In the genomic region with DNA sequence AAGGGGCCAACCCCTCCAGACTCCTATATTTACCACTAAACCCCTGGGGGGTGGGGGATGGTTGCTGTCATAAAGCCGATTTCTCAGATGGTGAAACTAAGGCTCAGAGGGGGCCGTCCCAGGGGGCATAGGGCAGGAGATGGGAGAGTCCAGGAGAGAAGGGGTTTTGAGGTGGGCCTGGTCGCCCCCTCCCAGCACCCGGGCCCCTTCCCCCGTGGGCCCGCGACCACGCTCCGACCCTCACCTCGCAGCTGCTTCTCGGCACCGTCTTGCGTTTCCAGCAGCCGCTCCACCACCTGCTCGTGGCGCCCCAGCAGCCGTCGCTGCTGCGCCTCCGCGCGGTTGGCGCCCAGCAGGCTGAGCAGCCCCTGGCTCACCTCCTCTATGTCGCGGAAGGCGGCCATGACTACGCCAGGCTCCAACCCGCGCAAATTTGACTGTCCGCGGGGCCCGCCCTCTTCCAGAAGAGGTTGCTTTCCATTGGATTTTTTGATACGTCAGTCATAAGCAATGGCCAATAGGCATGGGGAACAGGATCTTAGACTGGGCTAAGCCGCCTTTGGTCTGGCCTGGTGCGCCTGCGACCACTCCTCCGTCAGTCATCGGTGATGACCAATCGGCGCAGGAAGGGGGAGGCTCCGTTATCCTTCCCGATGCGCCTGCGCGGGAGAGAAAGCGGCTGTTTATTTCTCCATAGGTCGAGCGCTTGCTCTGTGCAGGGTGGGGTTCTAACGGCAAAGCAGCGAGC, we compare ENCODE assay signal across 1 cellular context.
TF ChIP-seq lines count a peak whose summit lies in the region.

A gene with protein sequence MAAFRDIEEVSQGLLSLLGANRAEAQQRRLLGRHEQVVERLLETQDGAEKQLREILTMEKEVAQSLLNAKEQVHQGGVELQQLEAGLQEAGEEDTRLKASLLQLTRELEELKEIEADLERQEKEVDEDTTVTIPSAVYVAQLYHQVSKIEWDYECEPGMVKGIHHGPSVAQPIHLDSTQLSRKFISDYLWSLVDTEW (minus strand): TSS at position 410 of the 748 bp plus-strand sequence. CDS start 6 bp downstream, at position 404.

TF ChIP-seq in HepG2, 621 proteins besides CTCF, POLR2A, EP300 and RAD21 (continued from another document):
- TF ChIP-seq, protein P1, sequence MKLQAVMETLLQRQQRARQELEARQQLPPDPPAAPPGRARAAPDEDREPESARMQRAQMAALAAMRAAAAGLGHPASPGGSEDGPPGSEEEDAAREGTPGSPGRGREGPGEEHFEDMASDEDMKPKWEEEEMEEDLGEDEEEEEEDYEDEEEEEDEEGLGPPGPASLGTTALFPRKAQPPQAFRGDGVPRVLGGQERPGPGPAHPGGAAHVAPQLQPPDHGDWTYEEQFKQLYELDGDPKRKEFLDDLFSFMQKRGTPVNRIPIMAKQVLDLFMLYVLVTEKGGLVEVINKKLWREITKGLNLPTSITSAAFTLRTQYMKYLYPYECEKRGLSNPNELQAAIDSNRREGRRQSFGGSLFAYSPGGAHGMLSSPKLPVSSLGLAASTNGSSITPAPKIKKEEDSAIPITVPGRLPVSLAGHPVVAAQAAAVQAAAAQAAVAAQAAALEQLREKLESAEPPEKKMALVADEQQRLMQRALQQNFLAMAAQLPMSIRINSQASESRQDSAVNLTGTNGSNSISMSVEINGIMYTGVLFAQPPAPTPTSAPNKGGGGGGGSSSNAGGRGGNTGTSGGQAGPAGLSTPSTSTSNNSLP (IDR thresholded peaks at IDR 0.05; ENCODE audit: low read depth, low read length), result no peak; the same call in 1 of the 2 replicates
- TF ChIP-seq, protein P2, sequence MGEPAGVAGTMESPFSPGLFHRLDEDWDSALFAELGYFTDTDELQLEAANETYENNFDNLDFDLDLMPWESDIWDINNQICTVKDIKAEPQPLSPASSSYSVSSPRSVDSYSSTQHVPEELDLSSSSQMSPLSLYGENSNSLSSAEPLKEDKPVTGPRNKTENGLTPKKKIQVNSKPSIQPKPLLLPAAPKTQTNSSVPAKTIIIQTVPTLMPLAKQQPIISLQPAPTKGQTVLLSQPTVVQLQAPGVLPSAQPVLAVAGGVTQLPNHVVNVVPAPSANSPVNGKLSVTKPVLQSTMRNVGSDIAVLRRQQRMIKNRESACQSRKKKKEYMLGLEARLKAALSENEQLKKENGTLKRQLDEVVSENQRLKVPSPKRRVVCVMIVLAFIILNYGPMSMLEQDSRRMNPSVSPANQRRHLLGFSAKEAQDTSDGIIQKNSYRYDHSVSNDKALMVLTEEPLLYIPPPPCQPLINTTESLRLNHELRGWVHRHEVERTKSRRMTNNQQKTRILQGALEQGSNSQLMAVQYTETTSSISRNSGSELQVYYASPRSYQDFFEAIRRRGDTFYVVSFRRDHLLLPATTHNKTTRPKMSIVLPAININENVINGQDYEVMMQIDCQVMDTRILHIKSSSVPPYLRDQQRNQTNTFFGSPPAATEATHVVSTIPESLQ (CRISPR knock-in tag; conservative IDR thresholded peaks at IDR 0.05), result no peak
- TF ChIP-seq ARID2 (CRISPR knock-in tag; IDR thresholded peaks at IDR 0.05; ENCODE audit: borderline replicate concordance), result no peak
- peak; percentile 98 for TF ChIP-seq NFYC (CRISPR knock-in tag; IDR thresholded peaks at IDR 0.05)
- no peak for TF ChIP-seq BHLHE40 (IDR thresholded peaks at IDR 0.05; ENCODE audit: low read length)
TF ChIP-seq in HepG2: peak in this region for 169.
